In the genomic region with DNA sequence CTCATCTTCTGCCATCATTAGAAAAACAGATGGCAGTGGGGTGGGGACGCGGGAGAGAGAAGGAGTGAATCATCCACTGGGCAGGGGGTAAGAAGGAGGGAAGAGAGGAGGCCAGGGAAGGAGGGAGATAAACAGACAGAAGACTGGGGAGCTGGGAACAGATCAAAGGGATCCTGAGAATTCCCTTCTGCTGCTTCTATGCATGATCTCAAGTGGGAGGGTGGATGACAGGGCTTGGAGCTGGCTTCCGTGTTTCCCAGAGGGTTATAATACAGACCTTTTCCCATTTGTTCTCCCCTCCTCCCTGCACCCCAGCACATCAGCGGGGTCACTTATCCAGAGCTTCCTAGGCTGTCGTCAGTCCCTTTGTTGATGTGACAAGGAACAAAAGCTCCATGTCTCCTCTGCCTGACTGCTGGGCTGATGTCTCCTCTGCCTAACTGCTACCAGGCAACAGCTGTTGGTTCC, we compare ENCODE assay signal across 17 cellular contexts.
DNase-seq lines count a peak whose midpoint lies in the region; ATAC-seq, FAIRE-seq and TF ChIP-seq lines count a peak whose summit lies in the region.
"Had no signal": no experiment of that assay in that cellular context is flagged by ENCODE, and none has a peak within 500 bp of the region (broad histone marks: within the 10 kb centered on the region; RNA-seq: fewer than 3 reads in every experiment).

No MANE protein-coding gene starts in this region.

- H3K27me3 Mint-ChIP-seq in astrocyte (ENCODE audit: low read depth, unreplicated experiment) = no peaks in the 10 kb centered on the region
- H3K27me3 Mint-ChIP-seq: stimulated activated naive CD8-positive, alpha-beta T cell treated with anti-CD3 and anti-CD28 coated beads, Interleukin-15, amount 100 ng/mL, for 72 hours had no signal

- H3K4me1 Mint-ChIP-seq in astrocyte (ENCODE audit: low read depth, unreplicated experiment) = peaks cover 20% of the 10 kb centered on the region
- H3K4me1 Mint-ChIP-seq: activated naive CD4-positive, alpha-beta T cell treated with anti-CD3 and anti-CD28 coated beads, Interleukin-2, amount 50 U/mL, for 24 hours; stimulated activated naive CD8-positive, alpha-beta T cell treated with anti-CD3 and anti-CD28 coated beads, Interleukin-15, amount 100 ng/mL, for 72 hours had no signal

- H3K27ac Mint-ChIP-seq in astrocyte (ENCODE audit: unreplicated experiment) = peak overlapping the region; percentile 59
- H3K27ac Mint-ChIP-seq: activated naive CD4-positive, alpha-beta T cell treated with anti-CD3 and anti-CD28 coated beads, Interleukin-2, amount 50 U/mL, for 24 hours; stimulated activated naive CD8-positive, alpha-beta T cell treated with anti-CD3 and anti-CD28 coated beads, Interleukin-15, amount 100 ng/mL, for 72 hours had no signal

- no peaks in the 10 kb centered on the region for H4K20me1 ChIP-seq in astrocyte (ENCODE audit: insufficient read depth, low read length)

- H3K9ac ChIP-seq in astrocyte (ENCODE audit: low read length) (no peak overlapping the region), skeletal muscle tissue (ENCODE audit: low read depth in 1 of 3, low read length in 3 of 3) (no peak overlapping the region)
- H3K9ac ChIP-seq: parathyroid adenoma had no signal

- no peaks in the 10 kb centered on the region for H3K4me1 ChIP-seq in astrocyte (ENCODE audit: insufficient read depth, low read length)
- H3K4me1 ChIP-seq in skeletal muscle tissue (ENCODE audit: control insufficient read depth in 3 of 3, insufficient read depth in 3 of 3, low read length in 3 of 3) = peaks cover 0 to 10% (median 8%) of the 10 kb centered on the region in 3 donors
- no peaks in the 10 kb centered on the region for H3K4me1 ChIP-seq in ascending aorta
- H3K4me1 ChIP-seq: parathyroid adenoma had no signal

- TF ChIP-seq CTCF in astrocyte (IDR thresholded peaks at IDR 0.05; ENCODE audit: insufficient read depth, low read depth, low read length) (no peak), ascending aorta (IDR thresholded peaks at IDR 0.05) (no peak)

- no peak overlapping the region for H3K4me3 ChIP-seq in astrocyte (ENCODE audit: insufficient read depth, low read depth, low read length)
- H3K4me3 ChIP-seq in skeletal muscle tissue (ENCODE audit: low read length in 3 of 3) = no peak overlapping the region
- H3K4me3 ChIP-seq in ascending aorta = no peak overlapping the region

- peak; percentile 10 for DNase-seq in H4 (ENCODE audit: low spot score)
- DNase-seq in astrocyte (ENCODE audit: low read depth) = no peak
- peak; percentile 54 for DNase-seq in left kidney (ENCODE audit: low read depth, low spot score)
- DNase-seq in ascending aorta (ENCODE audit: low spot score in 2 of 2) = no peak
- no peak for DNase-seq in stimulated activated naive CD8-positive, alpha-beta T cell treated with anti-CD3 and anti-CD28 coated beads, Interleukin-15, Interleukin-2, amounts not matched to agents 100 U/mL and 50 U/mL, for 24 hours
- DNase-seq in activated CD8-positive, alpha-beta memory T cell treated with anti-CD3 and anti-CD28 coated beads, Interleukin-2, amount 50 U/mL, for 4 hours = no peak
- DNase-seq: activated CD8-positive, alpha-beta memory T cell treated with anti-CD3 and anti-CD28 coated beads for 24 hours; kidney; NCI-H1930; stimulated activated CD4-positive, alpha-beta T cell treated with anti-CD3 and anti-CD28 coated beads, Interleukin-4, amount 100 ng/mL, for 4 hours; stimulated activated naive CD8-positive, alpha-beta T cell treated with anti-CD3 and anti-CD28 coated beads, Interleukin-15, amount 100 ng/mL, for 72 hours; T-helper 9 cell had no signal

- no peaks in the 10 kb centered on the region for H3K9me3 ChIP-seq in astrocyte (ENCODE audit: insufficient read depth, low read depth, low read length)
- no peaks in the 10 kb centered on the region for H3K9me3 ChIP-seq in skeletal muscle tissue (ENCODE audit: control insufficient read depth in 3 of 3, low read length in 3 of 3)
- no peaks in the 10 kb centered on the region for H3K9me3 ChIP-seq in ascending aorta

- H3K27me3 ChIP-seq in astrocyte (ENCODE audit: insufficient read depth, low read length) = no peaks in the 10 kb centered on the region
- no peaks in the 10 kb centered on the region for H3K27me3 ChIP-seq in skeletal muscle tissue (ENCODE audit: control insufficient read depth in 3 of 3, insufficient read depth in 3 of 3, low read length in 3 of 3)
- H3K27me3 ChIP-seq in ascending aorta = no peaks in the 10 kb centered on the region

- H2AFZ ChIP-seq in astrocyte (ENCODE audit: low read depth, low read length) = no peak overlapping the region
- H2AFZ ChIP-seq: parathyroid adenoma had no signal

- intact Hi-C loops in ascending aorta (cut with DNase I) = no loop called here

- no peak overlapping the region for H3K27ac ChIP-seq in astrocyte (ENCODE audit: low read depth, low read length)
- peak overlapping the region; percentile 17 for H3K27ac ChIP-seq in skeletal muscle tissue (ENCODE audit: low read depth, low read length)
- H3K27ac ChIP-seq in ascending aorta = no peak overlapping the region
- H3K27ac ChIP-seq: parathyroid adenoma had no signal

- H3K36me3 ChIP-seq in astrocyte (ENCODE audit: insufficient read depth, low read length) (no peaks in the 10 kb centered on the region), skeletal muscle tissue (ENCODE audit: control insufficient read depth in 3 of 3, insufficient read depth in 3 of 3, low read length in 3 of 3) (no peaks in the 10 kb centered on the region), ascending aorta (no peaks in the 10 kb centered on the region)

- no peak overlapping the region for H3K4me3 Mint-ChIP-seq in astrocyte (ENCODE audit: unreplicated experiment)
- H3K4me3 Mint-ChIP-seq: activated naive CD4-positive, alpha-beta T cell treated with anti-CD3 and anti-CD28 coated beads, Interleukin-2, amount 50 U/mL, for 24 hours; stimulated activated naive CD8-positive, alpha-beta T cell treated with anti-CD3 and anti-CD28 coated beads, Interleukin-15, amount 100 ng/mL, for 72 hours had no signal

- no peak for FAIRE-seq in astrocyte (lab: Jason Lieb, UNC)
- FAIRE-seq: kidney had no signal

- H3K36me3 Mint-ChIP-seq in astrocyte (ENCODE audit: low read depth, unreplicated experiment) = no peaks in the 10 kb centered on the region
- H3K36me3 Mint-ChIP-seq: activated naive CD4-positive, alpha-beta T cell treated with anti-CD3 and anti-CD28 coated beads, Interleukin-2, amount 50 U/mL, for 24 hours had no signal

- H3K9me3 Mint-ChIP-seq in astrocyte (ENCODE audit: unreplicated experiment) = no peaks in the 10 kb centered on the region
- H3K9me3 Mint-ChIP-seq: activated naive CD4-positive, alpha-beta T cell treated with anti-CD3 and anti-CD28 coated beads, Interleukin-2, amount 50 U/mL, for 24 hours; stimulated activated naive CD8-positive, alpha-beta T cell treated with anti-CD3 and anti-CD28 coated beads, Interleukin-15, amount 100 ng/mL, for 72 hours had no signal

- H3K79me2 ChIP-seq in astrocyte (ENCODE audit: insufficient read depth, low read length) = no peaks in the 10 kb centered on the region
- H3K79me2 ChIP-seq: parathyroid adenoma had no signal

- H3K4me2 ChIP-seq in astrocyte (ENCODE audit: low read length) = no peak overlapping the region

- ATAC-seq in HG02610 (IDR thresholded peaks at IDR 0.05; ENCODE audit: unreplicated experiment) = no peak
- ATAC-seq in stimulated activated naive CD8-positive, alpha-beta T cell treated with anti-CD3 and anti-CD28 coated beads, Interleukin-15, Interleukin-2, amounts not matched to agents 100 U/mL and 50 U/mL, for 24 hours = no peak
- ATAC-seq: Panc1; stimulated activated naive CD8-positive, alpha-beta T cell treated with anti-CD3 and anti-CD28 coated beads, Interleukin-15, amount 100 ng/mL, for 72 hours had no signal

Comparison
In these comparisons a context has a peak if more than half of its experiments do, and no peak if none do; other contexts are left out.
1. DNase-seq: peak in H4 (single experiment) and left kidney (single experiment); none in astrocyte (single experiment), ascending aorta (0 of 2), stimulated activated naive CD8-positive, alpha-beta T cell treated with anti-CD3 and anti-CD28 coated beads, Interleukin-15, Interleukin-2, amounts not matched to agents 100 U/mL and 50 U/mL, for 24 hours (single experiment) and activated CD8-positive, alpha-beta memory T cell treated with anti-CD3 and anti-CD28 coated beads, Interleukin-2, amount 50 U/mL, for 4 hours (single experiment).